In the genomic region with DNA sequence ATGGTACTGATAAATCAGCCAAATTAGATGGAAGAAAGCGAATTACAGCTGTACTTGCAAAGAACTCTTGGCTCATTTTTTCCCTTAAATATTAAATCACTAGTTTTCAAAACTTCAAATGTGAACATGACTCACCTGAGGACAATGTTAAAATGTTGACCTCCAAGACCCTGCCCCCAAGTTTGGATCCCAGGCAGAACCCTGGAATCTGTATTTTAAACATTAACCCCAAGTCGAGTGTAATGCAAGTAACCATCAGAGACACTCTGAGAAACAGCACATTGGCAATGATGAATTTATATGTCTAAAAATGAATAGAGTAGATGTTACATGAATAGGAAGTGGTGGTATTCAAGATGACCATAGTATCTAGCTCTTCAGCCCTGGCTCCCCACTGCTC, we compare ENCODE assay signal across 1 cellular context.
TF ChIP-seq lines count a peak whose summit lies in the region.

No MANE protein-coding gene starts in this region.

TF ChIP-seq in GM23338, 12 proteins besides CTCF, POLR2A, EP300 and RAD21 (continued from another document):
- TF ChIP-seq, protein P1, sequence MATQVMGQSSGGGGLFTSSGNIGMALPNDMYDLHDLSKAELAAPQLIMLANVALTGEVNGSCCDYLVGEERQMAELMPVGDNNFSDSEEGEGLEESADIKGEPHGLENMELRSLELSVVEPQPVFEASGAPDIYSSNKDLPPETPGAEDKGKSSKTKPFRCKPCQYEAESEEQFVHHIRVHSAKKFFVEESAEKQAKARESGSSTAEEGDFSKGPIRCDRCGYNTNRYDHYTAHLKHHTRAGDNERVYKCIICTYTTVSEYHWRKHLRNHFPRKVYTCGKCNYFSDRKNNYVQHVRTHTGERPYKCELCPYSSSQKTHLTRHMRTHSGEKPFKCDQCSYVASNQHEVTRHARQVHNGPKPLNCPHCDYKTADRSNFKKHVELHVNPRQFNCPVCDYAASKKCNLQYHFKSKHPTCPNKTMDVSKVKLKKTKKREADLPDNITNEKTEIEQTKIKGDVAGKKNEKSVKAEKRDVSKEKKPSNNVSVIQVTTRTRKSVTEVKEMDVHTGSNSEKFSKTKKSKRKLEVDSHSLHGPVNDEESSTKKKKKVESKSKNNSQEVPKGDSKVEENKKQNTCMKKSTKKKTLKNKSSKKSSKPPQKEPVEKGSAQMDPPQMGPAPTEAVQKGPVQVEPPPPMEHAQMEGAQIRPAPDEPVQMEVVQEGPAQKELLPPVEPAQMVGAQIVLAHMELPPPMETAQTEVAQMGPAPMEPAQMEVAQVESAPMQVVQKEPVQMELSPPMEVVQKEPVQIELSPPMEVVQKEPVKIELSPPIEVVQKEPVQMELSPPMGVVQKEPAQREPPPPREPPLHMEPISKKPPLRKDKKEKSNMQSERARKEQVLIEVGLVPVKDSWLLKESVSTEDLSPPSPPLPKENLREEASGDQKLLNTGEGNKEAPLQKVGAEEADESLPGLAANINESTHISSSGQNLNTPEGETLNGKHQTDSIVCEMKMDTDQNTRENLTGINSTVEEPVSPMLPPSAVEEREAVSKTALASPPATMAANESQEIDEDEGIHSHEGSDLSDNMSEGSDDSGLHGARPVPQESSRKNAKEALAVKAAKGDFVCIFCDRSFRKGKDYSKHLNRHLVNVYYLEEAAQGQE (IDR thresholded peaks at IDR 0.05; ENCODE audit: unreplicated experiment), result no peak
- TF ChIP-seq JUNB (IDR thresholded peaks at IDR 0.05; ENCODE audit: unreplicated experiment), result no peak
